ENCODE assay signal across 7 cellular contexts in the genomic region with DNA sequence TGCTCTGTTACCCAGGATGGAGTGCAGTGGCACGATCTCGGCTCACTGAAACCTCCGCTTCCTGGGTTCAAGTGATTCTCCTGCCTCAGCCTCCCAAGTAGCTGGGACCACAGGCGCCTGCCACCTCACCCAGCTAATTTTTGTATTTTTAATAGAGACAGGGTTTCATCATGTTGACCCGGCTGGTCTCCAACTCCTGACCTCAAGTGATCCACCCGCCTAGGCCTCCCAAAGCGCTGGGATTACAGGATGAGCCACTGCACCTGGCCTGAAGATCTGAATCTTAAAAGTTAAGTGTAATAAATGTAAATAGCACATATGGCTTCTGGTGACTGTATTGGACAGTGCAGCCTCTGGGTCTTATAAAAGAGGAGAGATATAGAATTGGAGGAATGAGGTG.
DNase-seq lines count a peak whose midpoint lies in the region; ATAC-seq and TF ChIP-seq lines count a peak whose summit lies in the region.
"Not testable (repeated sequence)": the region's sequence is repeated elsewhere in the genome, so short reads cannot be mapped to it uniquely, and the experiment has no call there.

No MANE protein-coding gene starts in this region.

- not testable (repeated sequence) for H3K9me3 Mint-ChIP-seq in activated CD8-positive, alpha-beta T cell treated with anti-CD3 and anti-CD28 coated beads, Interleukin-2, amount 10 ng/mL, durations not matched to agents 7 days and 5 days (ENCODE audit: insufficient read depth)

- not testable (repeated sequence) for BruUV-seq in PC-3 (replicated peaks; lab: Mats Ljungman, UMichigan)

- peak overlapping the region; percentile 9 for H3K27ac Mint-ChIP-seq in activated CD8-positive, alpha-beta T cell treated with anti-CD3 and anti-CD28 coated beads, Interleukin-2, amount 10 ng/mL, durations not matched to agents 7 days and 5 days

- H3F3A ChIP-seq in PC-3 (ENCODE audit: low read length, unreplicated experiment) = not testable (repeated sequence)

- H3K27ac ChIP-seq in PC-3 (ENCODE audit: low read length) (peak overlapping the region; percentile 75), esophagus muscularis mucosa (replicated peaks in 1 of 4) (peak overlapping the region in 3 of 4 donors; percentile 12 to 37 (median 20)), osteoblast (ENCODE audit: low read depth, low read length) (peak overlapping the region; percentile 94)

- TF ChIP-seq POLR2A in esophagus muscularis mucosa (IDR thresholded peaks at IDR 0.05; ENCODE audit: low read depth) = not testable (repeated sequence)

- not testable (repeated sequence) for H3K36me3 Mint-ChIP-seq in activated CD8-positive, alpha-beta T cell treated with anti-CD3 and anti-CD28 coated beads, Interleukin-2, amount 10 ng/mL, durations not matched to agents 7 days and 5 days (ENCODE audit: low read depth)

- peak; percentile 16 for ATAC-seq in GM21515 (IDR thresholded peaks at IDR 0.05; ENCODE audit: unreplicated experiment)
- ATAC-seq in HG03354 (IDR thresholded peaks at IDR 0.05; ENCODE audit: poor library complexity, severe bottlenecking, unreplicated experiment) = peak; percentile 25
- peak; percentile 40; the same call in 1 of the 2 replicates for ATAC-seq in PC-3
- not testable (repeated sequence) for ATAC-seq in activated CD8-positive, alpha-beta T cell treated with anti-CD3 and anti-CD28 coated beads, Interleukin-2, amount 10 ng/mL, durations not matched to agents 7 days and 5 days

- peak; percentile 34 for DNase-seq in DMS53 (lab: John Stamatoyannopoulos, UW)
- not testable (repeated sequence) for DNase-seq in PC-3; activated CD8-positive, alpha-beta T cell treated with anti-CD3 and anti-CD28 coated beads, Interleukin-2, amount 10 ng/mL, durations not matched to agents 7 days and 5 days; esophagus muscularis mucosa (ENCODE audit: extremely low spot score); osteoblast (ENCODE audit: insufficient read length, low spot score, missing footprints)

- not testable (repeated sequence) for H4K20me1 ChIP-seq in PC-3 (ENCODE audit: low read length); osteoblast (ENCODE audit: insufficient read depth, low read length)

- not testable (repeated sequence) for H2AFZ ChIP-seq in PC-3 (ENCODE audit: low read length)
- H2AFZ ChIP-seq in osteoblast (ENCODE audit: low read length) = peak overlapping the region; percentile 41

- CTCF ChIA-PET in PC-3 (lab: Charles Lee) = interaction anchor here (0.6 kb wide), 1 partner anchor 215 kb away, joined by 3 read pairs; no protein-coding TSS in a partner anchor
- CTCF ChIA-PET in activated CD8-positive, alpha-beta T cell treated with anti-CD3 and anti-CD28 coated beads, Interleukin-2, amount 10 ng/mL, durations not matched to agents 7 days and 5 days (lab: Charles Lee) = interaction anchor here (1.3 to 2.2 kb wide), 3 partner anchors 200 to 214 kb away, joined by 6 to 13 read pairs (median 7); no protein-coding TSS in a partner anchor

- H3K36me3 ChIP-seq in PC-3 (ENCODE audit: low read depth, low read length); esophagus muscularis mucosa; osteoblast (ENCODE audit: insufficient read depth, low read length): not testable (repeated sequence)

- H3K9me2 ChIP-seq in PC-3 (replicated peaks; ENCODE audit: low read length) = not testable (repeated sequence)

- H3K4me2 ChIP-seq in PC-3 (ENCODE audit: low read length); osteoblast (ENCODE audit: insufficient read depth, low read length): not testable (repeated sequence)

- H3K9me3 ChIP-seq in PC-3 (ENCODE audit: low read length); osteoblast (ENCODE audit: low read depth, low read length): not testable (repeated sequence)
- peaks cover 0 to 11% (median 2%) of the 10 kb centered on the region in 4 donors for H3K9me3 ChIP-seq in esophagus muscularis mucosa

- not testable (repeated sequence) for TF ChIP-seq CTCF in PC-3 (conservative IDR thresholded peaks at IDR 0.05; ENCODE audit: low read depth, low read length); esophagus muscularis mucosa (IDR thresholded peaks at IDR 0.05); osteoblast (IDR thresholded peaks at IDR 0.05; ENCODE audit: extremely low read depth, low read depth, low read length)

- H3K4me1 ChIP-seq in PC-3 (ENCODE audit: insufficient read depth, low read length) (peaks cover 17% of the 10 kb centered on the region), esophagus muscularis mucosa (peaks cover 10 to 20% (median 17%) of the 10 kb centered on the region in 4 donors), osteoblast (ENCODE audit: insufficient read depth, low read length) (peaks cover 17% of the 10 kb centered on the region)

- H3K79me2 ChIP-seq in PC-3 (ENCODE audit: low read length); osteoblast (ENCODE audit: insufficient read depth, low read length): not testable (repeated sequence)

- not testable (repeated sequence) for H3K27me3 Mint-ChIP-seq in activated CD8-positive, alpha-beta T cell treated with anti-CD3 and anti-CD28 coated beads, Interleukin-2, amount 10 ng/mL, durations not matched to agents 7 days and 5 days (ENCODE audit: low read depth)

- not testable (repeated sequence) for H3K27me3 ChIP-seq in PC-3 (ENCODE audit: low read length); esophagus muscularis mucosa; osteoblast (ENCODE audit: insufficient read depth, low read length)

- H3K9ac ChIP-seq in PC-3 (ENCODE audit: low read length) = peak overlapping the region; percentile 63

- WGBS in esophagus muscularis mucosa = 90% methylated on average over 7 of the region's 7 CpGs

- not testable (repeated sequence) for TF ChIP-seq EP300 in esophagus muscularis mucosa (IDR thresholded peaks at IDR 0.05)

- not testable (repeated sequence) for H3K4me3 Mint-ChIP-seq in activated CD8-positive, alpha-beta T cell treated with anti-CD3 and anti-CD28 coated beads, Interleukin-2, amount 10 ng/mL, durations not matched to agents 7 days and 5 days

- H3K4me1 Mint-ChIP-seq in activated CD8-positive, alpha-beta T cell treated with anti-CD3 and anti-CD28 coated beads, Interleukin-2, amount 10 ng/mL, durations not matched to agents 7 days and 5 days (ENCODE audit: low read depth) = not testable (repeated sequence)

- intact Hi-C loops in PC-3 (cut with micrococcal nuclease) = loop anchor here (1.0 to 5.0 kb wide), 3 partner anchors 188 to 235 kb away; no protein-coding TSS in a partner anchor
- intact Hi-C loops in esophagus muscularis mucosa (cut with DNase I) = loop anchor here (1.0 kb wide), 1 partner anchor 203 kb away; no protein-coding TSS in a partner anchor

- POLR2A ChIA-PET in PC-3 (lab: Charles Lee; ENCODE audit: unreplicated experiment) = interaction anchor here (1.1 kb wide), 1 partner anchor 219 kb away, joined by 3 read pairs; no protein-coding TSS in a partner anchor
- POLR2A ChIA-PET in activated CD8-positive, alpha-beta T cell treated with anti-CD3 and anti-CD28 coated beads, Interleukin-2, amount 10 ng/mL, durations not matched to agents 7 days and 5 days (lab: Charles Lee) = not testable (repeated sequence)

- not testable (repeated sequence) for H3K4me3 ChIP-seq in PC-3 (ENCODE audit: low read length); esophagus muscularis mucosa; osteoblast (ENCODE audit: insufficient read depth, low read length)

Comparison
In these comparisons a context has a peak if more than half of its experiments do, and no peak if none do; other contexts are left out.
1. H3K27ac ChIP-seq: peak in every context shown above with its lines; median percentile 94 in osteoblast; 75 in PC-3; 20 in esophagus muscularis mucosa.